In the genomic region with DNA sequence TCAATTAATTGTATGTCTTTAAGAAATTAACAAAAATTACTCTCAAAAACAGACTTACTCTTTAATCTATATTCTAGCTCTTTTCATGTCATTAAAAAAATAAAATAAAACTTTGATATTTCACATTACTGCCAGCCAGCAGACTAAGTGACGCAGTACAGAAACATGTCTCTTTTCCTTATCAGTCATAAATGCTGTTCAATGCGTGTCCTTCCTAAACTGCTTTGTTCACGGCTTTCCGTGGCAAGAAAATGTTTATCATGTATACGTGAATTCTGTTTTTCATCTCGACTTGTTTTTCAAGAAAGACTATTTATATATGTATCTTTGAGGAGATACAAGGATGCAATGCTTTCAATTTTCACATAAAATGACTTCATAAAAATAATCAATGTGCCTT, we compare ENCODE assay signal across 23 cellular contexts.
DNase-seq lines count a peak whose midpoint lies in the region; ATAC-seq, FAIRE-seq and TF ChIP-seq lines count a peak whose summit lies in the region.
"Had no signal": no experiment of that assay in that cellular context is flagged by ENCODE, and none has a peak within 500 bp of the region (broad histone marks: within the 10 kb centered on the region; RNA-seq: fewer than 3 reads in every experiment).

No MANE protein-coding gene starts in this region.

- H3K4me1 ChIP-seq in left ventricle myocardium inferior = peaks cover 52% of the 10 kb centered on the region
- peaks cover 0 to 48% (median 13%) of the 10 kb centered on the region in 12 donors for H3K4me1 ChIP-seq in heart left ventricle
- H3K4me1 ChIP-seq in endothelial cell of umbilical vein (ENCODE audit: control insufficient read depth, extremely low read depth, insufficient read depth, low read length) = peaks cover 43% of the 10 kb centered on the region
- H3K4me1 ChIP-seq in smooth muscle cell (ENCODE audit: low read depth) = no peaks in the 10 kb centered on the region

- H3K27ac Mint-ChIP-seq in naive thymus-derived CD8-positive, alpha-beta T cell = no peak overlapping the region
- no peak overlapping the region for H3K27ac Mint-ChIP-seq in progenitor cell of endocrine pancreas
- H3K27ac Mint-ChIP-seq: B cell; CD4-positive, CD25-positive, alpha-beta regulatory T cell; CD8-positive, alpha-beta T cell had no signal

- intact Hi-C loops in left ventricle myocardium inferior (cut with micrococcal nuclease) = no loop called here
- intact Hi-C loops in heart left ventricle (cut with DNase I) = no loop called here
- intact Hi-C loops in endothelial cell of umbilical vein (cut with micrococcal nuclease) = loop anchor here (1.0 to 10.0 kb wide), 3 partner anchors 57 to 391 kb away; no protein-coding TSS in a partner anchor

- WGBS in heart left ventricle, 4 donors = 63 to 72% (median 68%) methylated on average over 6 of the region's 6 CpGs
- 21% methylated on average over 6 of the region's 6 CpGs for WGBS in smooth muscle cell (ENCODE audit: low lambda C conversion rate)

- H3K4me2 ChIP-seq in endothelial cell of umbilical vein (ENCODE audit: insufficient read depth, low read length) = peak overlapping the region; percentile 48
- H3K4me2 ChIP-seq in smooth muscle cell = peak overlapping the region; percentile 80
- H3K4me2 ChIP-seq: BLaER1 had no signal

- TF ChIP-seq POLR2A in heart left ventricle (IDR thresholded peaks at IDR 0.05) (no peak), endothelial cell of umbilical vein (IDR thresholded peaks at IDR 0.05; ENCODE audit: low read depth, low read length) (no peak)

- H3K27me3 ChIP-seq in left ventricle myocardium inferior (ENCODE audit: low read depth) (no peaks in the 10 kb centered on the region), heart left ventricle (no peaks in the 10 kb centered on the region), endothelial cell of umbilical vein (ENCODE audit: control insufficient read depth in 2 of 2, insufficient read depth in 2 of 2, low read length in 2 of 2) (no peaks in the 10 kb centered on the region), smooth muscle cell (ENCODE audit: low read depth) (no peaks in the 10 kb centered on the region)
- H3K27me3 ChIP-seq: BLaER1 had no signal

- dilution Hi-C loops in endothelial cell of umbilical vein (cut with MboI; ENCODE audit: extremely low pct_ligation_motif_present, low sequenced_read_pairs) = no loop called here

- no peaks in the 10 kb centered on the region for H3K36me3 Mint-ChIP-seq in naive thymus-derived CD8-positive, alpha-beta T cell
- H3K36me3 Mint-ChIP-seq in progenitor cell of endocrine pancreas (ENCODE audit: insufficient read depth) = no peaks in the 10 kb centered on the region
- H3K36me3 Mint-ChIP-seq: CD4-positive, CD25-positive, alpha-beta regulatory T cell; CD8-positive, alpha-beta T cell had no signal

- no peaks in the 10 kb centered on the region for H3K4me1 Mint-ChIP-seq in naive thymus-derived CD8-positive, alpha-beta T cell
- H3K4me1 Mint-ChIP-seq in progenitor cell of endocrine pancreas (ENCODE audit: low read depth) = peaks cover 12% of the 10 kb centered on the region
- H3K4me1 Mint-ChIP-seq: B cell; CD4-positive, CD25-positive, alpha-beta regulatory T cell had no signal

- no peak overlapping the region for H3K4me3 ChIP-seq in left ventricle myocardium inferior
- no peak overlapping the region for H3K4me3 ChIP-seq in heart left ventricle
- peak overlapping the region in 1 of 3 experiments; percentile 19 for H3K4me3 ChIP-seq in endothelial cell of umbilical vein (replicated peaks in 1 of 3; ENCODE audit: insufficient read depth in 1 of 3, low read depth in 1 of 3, low read length in 3 of 3)
- H3K4me3 ChIP-seq in smooth muscle cell = no peak overlapping the region
- H3K4me3 ChIP-seq: BLaER1 had no signal

- H3F3A ChIP-seq in smooth muscle cell (ENCODE audit: low read depth) = no peaks in the 10 kb centered on the region

- POLR2A ChIA-PET in endothelial cell of umbilical vein (lab: Charles Lee) = no interaction called here
- POLR2A ChIA-PET in naive thymus-derived CD8-positive, alpha-beta T cell (lab: Charles Lee) = no interaction called here

- peaks cover 3 to 16% (median 8%) of the 10 kb centered on the region in 5 donors for H3K27me3 Mint-ChIP-seq in naive thymus-derived CD8-positive, alpha-beta T cell
- H3K27me3 Mint-ChIP-seq in progenitor cell of endocrine pancreas = no peaks in the 10 kb centered on the region

- H3K36me3 ChIP-seq in left ventricle myocardium inferior (no peaks in the 10 kb centered on the region), heart left ventricle (no peaks in the 10 kb centered on the region), endothelial cell of umbilical vein (ENCODE audit: control insufficient read depth in 2 of 2, extremely low read depth in 1 of 2, insufficient read depth in 2 of 2, low read length in 2 of 2) (no peaks in the 10 kb centered on the region), smooth muscle cell (ENCODE audit: low read depth) (no peaks in the 10 kb centered on the region)
- H3K36me3 ChIP-seq: BLaER1 had no signal

- no peak overlapping the region for H2AFZ ChIP-seq in endothelial cell of umbilical vein (ENCODE audit: low read depth, low read length)
- H2AFZ ChIP-seq in smooth muscle cell (ENCODE audit: low read depth) = peak overlapping the region; percentile 4

- H3K9ac ChIP-seq in endothelial cell of umbilical vein (replicated peaks; ENCODE audit: extremely low read depth, insufficient read depth, low read length) (peak overlapping the region; percentile 73), smooth muscle cell (ENCODE audit: low read depth) (peak overlapping the region; percentile 68)
- H3K9ac ChIP-seq: BLaER1 had no signal

- DNase-seq in left ventricle myocardium inferior = no peak
- no peak for DNase-seq in heart left ventricle
- peak; percentile 85 for DNase-seq in endothelial cell of umbilical vein (ENCODE audit: low read depth, low spot score)
- peak; percentile 39 for DNase-seq in glomerular endothelial cell (ENCODE audit: extremely low read depth, low read depth, low spot score)
- DNase-seq in smooth muscle cell (lab: John Stamatoyannopoulos, UW; ENCODE audit: unreplicated experiment) = no peak
- no peak for DNase-seq in naive thymus-derived CD8-positive, alpha-beta T cell
- DNase-seq in SKM-1 treated with dmso at 0.1 percent for 144 hours (lab: John Stamatoyannopoulos, UW; ENCODE audit: unreplicated experiment) = no peak
- no peak for DNase-seq in progenitor cell of endocrine pancreas (ENCODE audit: low spot score, unreplicated experiment)
- DNase-seq: Caco-2; CD4-positive, CD25-positive, alpha-beta regulatory T cell; CD8-positive, alpha-beta T cell; DMS153; DND-41; GOT3; HCEC 1CT had no signal

- H3K27ac ChIP-seq in left ventricle myocardium inferior (replicated peaks) = peak overlapping the region; percentile 43
- peak overlapping the region in 1 of 12 donors; percentile 38 for H3K27ac ChIP-seq in heart left ventricle
- peak overlapping the region; percentile 97 for H3K27ac ChIP-seq in endothelial cell of umbilical vein (ENCODE audit: insufficient read depth, low read depth, low read length)
- peak overlapping the region; percentile 73 for H3K27ac ChIP-seq in smooth muscle cell (ENCODE audit: low read depth)
- H3K27ac ChIP-seq: 22Rv1, BLaER1, C4-2B had no signal

- H4K20me1 ChIP-seq in endothelial cell of umbilical vein (replicated peaks; ENCODE audit: control insufficient read depth, extremely low read depth, insufficient read depth, low read length) (peaks cover 4% of the 10 kb centered on the region), smooth muscle cell (ENCODE audit: low read depth) (no peaks in the 10 kb centered on the region)
- H4K20me1 ChIP-seq: BLaER1 had no signal

- TSS peak; percentile 80 for BruUV-seq in endothelial cell of umbilical vein (replicated peaks; lab: Mats Ljungman, UMichigan)

- H3K4me3 Mint-ChIP-seq in naive thymus-derived CD8-positive, alpha-beta T cell = no peak overlapping the region
- H3K4me3 Mint-ChIP-seq in progenitor cell of endocrine pancreas (ENCODE audit: low read depth) = no peak overlapping the region
- H3K4me3 Mint-ChIP-seq: B cell; CD4-positive, CD25-positive, alpha-beta regulatory T cell; CD8-positive, alpha-beta T cell had no signal

- ATAC-seq in heart left ventricle = no peak
- no peak for ATAC-seq in naive thymus-derived CD8-positive, alpha-beta T cell
- ATAC-seq: CD8-positive, alpha-beta T cell had no signal

- CTCF ChIA-PET in endothelial cell of umbilical vein (lab: Charles Lee) = interaction anchor here (0.7 to 1.1 kb wide), 2 partner anchors 26 to 47 kb away, joined by 3 read pairs; no protein-coding TSS in a partner anchor

- H3K9me3 Mint-ChIP-seq in naive thymus-derived CD8-positive, alpha-beta T cell = no peaks in the 10 kb centered on the region
- no peaks in the 10 kb centered on the region for H3K9me3 Mint-ChIP-seq in progenitor cell of endocrine pancreas (ENCODE audit: low read depth)
- H3K9me3 Mint-ChIP-seq: CD8-positive, alpha-beta T cell had no signal

- no peaks in the 10 kb centered on the region for H3K9me1 ChIP-seq in endothelial cell of umbilical vein (replicated peaks; ENCODE audit: control insufficient read depth, extremely low read depth, insufficient read depth, low read length)

- H3K79me2 ChIP-seq in endothelial cell of umbilical vein (ENCODE audit: control insufficient read depth, insufficient read depth, low read length) (peaks cover 88% of the 10 kb centered on the region), smooth muscle cell (ENCODE audit: low read depth) (no peaks in the 10 kb centered on the region)

- H3K9me3 ChIP-seq in left ventricle myocardium inferior (replicated peaks) (no peaks in the 10 kb centered on the region), heart left ventricle (no peaks in the 10 kb centered on the region), endothelial cell of umbilical vein (replicated peaks; ENCODE audit: control insufficient read depth, insufficient read depth, low read length) (no peaks in the 10 kb centered on the region), smooth muscle cell (replicated peaks; ENCODE audit: low read depth) (no peaks in the 10 kb centered on the region)
- H3K9me3 ChIP-seq: BLaER1, Caco-2 had no signal

- peak; percentile 26 for FAIRE-seq in endothelial cell of umbilical vein (lab: Jason Lieb, UNC)
- FAIRE-seq: A204.1, G401.6, GM18507, H54 had no signal

- TF ChIP-seq CTCF in left ventricle myocardium inferior (IDR thresholded peaks at IDR 0.05; ENCODE audit: borderline replicate concordance) = no peak
- TF ChIP-seq CTCF in heart left ventricle (IDR thresholded peaks at IDR 0.05) = no peak
- TF ChIP-seq CTCF in endothelial cell of umbilical vein (IDR thresholded peaks at IDR 0.05; ENCODE audit: extremely low read depth in 1 of 2, insufficient read depth in 1 of 2, low read depth in 1 of 2, low read length in 2 of 2) = no peak
- TF ChIP-seq CTCF in smooth muscle cell (IDR thresholded peaks at IDR 0.05; ENCODE audit: borderline replicate concordance, insufficient read depth, poor library complexity, severe bottlenecking) = no peak
- no peak for TF ChIP-seq CTCF in progenitor cell of endocrine pancreas (IDR thresholded peaks at IDR 0.05; ENCODE audit: unreplicated experiment)

TF ChIP-seq in endothelial cell of umbilical vein, 7 proteins besides CTCF, POLR2A, EP300 and RAD21 (continues in another document):
- TF ChIP-seq MYC (IDR thresholded peaks at IDR 0.05; ENCODE audit: low read depth, low read length) = no peak
- no peak for TF ChIP-seq JUN (IDR thresholded peaks at IDR 0.05; ENCODE audit: borderline replicate concordance, insufficient read depth, insufficient read length, low read depth)
- no peak for TF ChIP-seq EZH2 (IDR thresholded peaks at IDR 0.05; ENCODE audit: borderline replicate concordance, low read depth, low read length, severe bottlenecking)

Comparison
In these comparisons a context has a peak if more than half of its experiments do, and no peak if none do; other contexts are left out.
1. DNase-seq: peak in endothelial cell of umbilical vein (single experiment) and glomerular endothelial cell (single experiment); none in left ventricle myocardium inferior (single experiment), heart left ventricle (0 of 5), smooth muscle cell (single experiment), naive thymus-derived CD8-positive, alpha-beta T cell (0 of 10), SKM-1 treated with dmso at 0.1 percent for 144 hours (single experiment) and progenitor cell of endocrine pancreas (single experiment).